In the genomic region with DNA sequence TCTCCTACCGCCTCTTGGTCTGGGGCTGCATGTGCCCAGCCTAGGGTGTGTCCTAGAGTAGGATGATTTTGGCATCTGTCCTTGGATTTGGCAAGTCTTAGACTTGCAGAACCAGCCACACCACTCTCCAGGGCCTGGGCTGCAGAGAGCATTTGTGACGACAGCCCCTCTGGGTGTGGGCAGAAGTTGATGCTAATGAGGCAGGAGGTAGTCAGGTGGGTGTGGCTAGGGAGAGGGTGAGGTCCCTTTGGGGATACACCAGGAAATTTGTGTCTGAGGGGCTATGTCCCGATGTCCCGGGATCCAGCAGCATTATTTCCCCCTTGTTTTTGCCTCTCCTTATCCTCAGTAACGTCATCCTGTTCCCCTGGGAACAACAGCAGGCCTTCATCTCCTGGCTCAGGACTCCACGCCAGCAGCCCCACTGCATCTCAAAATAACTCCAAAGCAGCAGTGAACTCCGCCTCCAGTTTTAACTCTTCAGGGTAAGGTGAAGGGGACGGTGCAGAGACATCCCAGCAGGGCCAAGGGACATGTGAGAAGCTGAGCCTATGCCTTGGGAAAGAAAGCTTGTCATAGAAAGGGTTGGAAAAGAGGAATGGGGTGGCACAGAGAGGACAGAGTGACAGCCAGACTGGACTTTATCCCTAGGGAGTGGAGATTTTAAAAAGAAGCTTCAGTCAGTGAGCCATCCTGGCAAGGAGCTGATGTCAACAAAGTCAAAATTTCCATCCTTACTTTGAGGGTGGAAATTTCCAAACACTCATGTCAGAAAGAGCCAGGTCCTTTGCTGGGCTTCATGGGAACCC, we compare ENCODE assay signal across 12 cellular contexts. TPM values are rescaled to one million over a fixed set of nuclear protein-coding genes. Genes with fewer than 3 reads are reported as not detected.
A peak's percentile ranks its signal among the peaks of the same experiment; 100 is the strongest.
DNase-seq lines count a peak whose midpoint lies in the region; ATAC-seq and TF ChIP-seq lines count a peak whose summit lies in the region.
"Had no signal": no experiment of that assay in that cellular context is flagged by ENCODE, and none has a peak within 500 bp of the region (broad histone marks: within the 10 kb centered on the region; RNA-seq: fewer than 3 reads in every experiment).

No MANE protein-coding gene starts in this region.

- H3K27ac ChIP-seq in epithelial cell of prostate (peak overlapping the region; percentile 33), mesendoderm (ENCODE audit: low read depth, low read length) (no peak overlapping the region), uterus (peak overlapping the region; percentile 75 to 82)

- H2AK5ac ChIP-seq in mesendoderm (ENCODE audit: low read length) = no peak overlapping the region

- intact Hi-C loops in uterus (cut with DNase I; ENCODE audit: low total_unique reads) = no loop called here

- H3K56ac ChIP-seq in mesendoderm (ENCODE audit: low read length) = peak overlapping the region; percentile 10

- H2BK120ac ChIP-seq in mesendoderm (ENCODE audit: low read depth, low read length) = no peak overlapping the region

- no peak for TF ChIP-seq CTCF in uterus (IDR thresholded peaks at IDR 0.05)

- no peaks in the 10 kb centered on the region for H3K9me3 ChIP-seq in uterus

- H3K4me1 ChIP-seq in mesendoderm (ENCODE audit: control insufficient read depth, low read depth, low read length) (no peaks in the 10 kb centered on the region), uterus (peaks cover 0 to 4% of the 10 kb centered on the region in 2 donors)

- no peaks in the 10 kb centered on the region for H3K79me1 ChIP-seq in mesendoderm (ENCODE audit: low read length)

- H3K4me2 ChIP-seq in mesendoderm (ENCODE audit: low read length) = no peak overlapping the region

- ATAC-seq in GM21576 (IDR thresholded peaks at IDR 0.05; ENCODE audit: unreplicated experiment) = no peak
- ATAC-seq: activated naive CD4-positive, alpha-beta T cell treated with anti-CD3 and anti-CD28 coated beads, Interleukin-2, amount 50 U/mL, for 72 hours had no signal

- peak; percentile 32 for DNase-seq in NCI-H82 (lab: John Stamatoyannopoulos, UW)
- no peak for DNase-seq in NCI-H82 treated with DMSO at 0.1 percent for 48 hours (lab: John Stamatoyannopoulos, UW; ENCODE audit: unreplicated experiment)
- peak; percentile 94 for DNase-seq in epithelial cell of prostate (ENCODE audit: low read depth, low spot score)
- peak; percentile 63 for DNase-seq in mesendoderm
- peak; percentile 69 to 73 for DNase-seq in uterus
- no peak for DNase-seq in UCSD-AML1 (lab: John Stamatoyannopoulos, UW; ENCODE audit: unreplicated experiment)
- no peak for DNase-seq in GDM1 (lab: John Stamatoyannopoulos, UW)
- DNase-seq: hippocampal formation, NCI-H2081 treated with DMSO at 0.1 percent for 48 hours, T1000 had no signal

- no peak overlapping the region for H3K4ac ChIP-seq in mesendoderm (ENCODE audit: low read depth, low read length)

- no peak overlapping the region for H3K23ac ChIP-seq in mesendoderm (ENCODE audit: low read length)

- no peak overlapping the region for H2BK15ac ChIP-seq in mesendoderm (replicated peaks; ENCODE audit: low read depth)

- H4K8ac ChIP-seq in mesendoderm (ENCODE audit: low read depth, low read length) = no peak overlapping the region

- no peak overlapping the region for H4K5ac ChIP-seq in mesendoderm (ENCODE audit: low read length)

- no peak overlapping the region for H3K18ac ChIP-seq in mesendoderm (ENCODE audit: low read length)

- H2BK5ac ChIP-seq in mesendoderm (ENCODE audit: low read length) = no peak overlapping the region

- H3K27me3 ChIP-seq in mesendoderm (ENCODE audit: insufficient read depth, low read length, poor library complexity) (no peaks in the 10 kb centered on the region), uterus (no peaks in the 10 kb centered on the region)

- WGBS in mesendoderm (ENCODE audit: extremely low coverage, insufficient coverage, low lambda C conversion rate) = no CpG with 5 or more reads among the region's 8 CpGs

- no peak overlapping the region for H3K9ac ChIP-seq in mesendoderm (ENCODE audit: low read length)

- no peak overlapping the region for H3K4me3 ChIP-seq in mesendoderm (ENCODE audit: low read length)
- H3K4me3 ChIP-seq in uterus = no peak overlapping the region

- no peak for TF ChIP-seq POLR2A in uterus (IDR thresholded peaks at IDR 0.05)

- no peaks in the 10 kb centered on the region for H3K79me2 ChIP-seq in mesendoderm (ENCODE audit: control insufficient read depth, insufficient read depth, low read length)

- no peaks in the 10 kb centered on the region for H3K36me3 ChIP-seq in mesendoderm (ENCODE audit: control insufficient read depth, insufficient read depth, low read length)
- H3K36me3 ChIP-seq in uterus = no peaks in the 10 kb centered on the region

RNA-seq across cellular contexts. Expression of gene TLCD5, which starts 8.0 kb away (rescaled TPM):
- 3.3 TPM for polyA plus RNA-seq in mesendoderm (2013, experiment 1 of 2)
- 3.5 TPM for polyA plus RNA-seq in mesendoderm (2013, experiment 2 of 2)
- total RNA-seq in uterus = 10 to 100 TPM in 2 of 4 donors, 1 to 10 TPM in 1, under 1 TPM in 1; 0.51 to 17.1 (median 6.4) TPM

RNA-seq across cellular contexts. Expression of gene ARHGEF12, which starts 19.1 kb away (rescaled TPM):
- polyA plus RNA-seq in mesendoderm (2013, experiment 1 of 2) = 12.6 TPM
- polyA plus RNA-seq in mesendoderm (2013, experiment 2 of 2) = 12.6 TPM
- 100 to 1,000 TPM in 2 of 4 donors, 10 to 100 TPM in 2; 82.6 to 161 (median 125) TPM for total RNA-seq in uterus

Comparison
In these comparisons a context has a peak if more than half of its experiments do, and no peak if none do; other contexts are left out.
1. DNase-seq: peak in NCI-H82 (single experiment), epithelial cell of prostate (single experiment), mesendoderm (single experiment) and uterus (2 of 2); none in NCI-H82 treated with DMSO at 0.1 percent for 48 hours (single experiment), UCSD-AML1 (single experiment) and GDM1 (single experiment).